Comparison of ENCODE assay signal across 20 cellular contexts in genomic region chr2:196951973-196952372, GRCh38.
"Had no signal": no experiment of that assay in that cellular context is flagged by ENCODE, and none has a peak within 500 bp of the region (broad histone marks: within the 10 kb centered on the region; RNA-seq: fewer than 3 reads in every experiment).

No MANE protein-coding gene starts in this region.

- H3K4me1 ChIP-seq: lower lobe of right lung, sigmoid colon, spleen had no signal

- H3K27me3 ChIP-seq: foreskin keratinocyte, hepatocyte, sigmoid colon, spleen had no signal

- H3K4me3 ChIP-seq: hepatocyte, lower lobe of right lung, sigmoid colon, spleen had no signal

- H3K27ac ChIP-seq: epithelial cell of prostate, foreskin keratinocyte, hepatocyte, lower lobe of right lung, sigmoid colon, spleen had no signal

- DNase-seq: activated CD4-positive, alpha-beta T cell treated with anti-CD3 and anti-CD28 coated beads, Interleukin-2, amount 10 ng/mL, durations not matched to agents 7 days and 5 days; activated CD8-positive, alpha-beta T cell treated with anti-CD3 and anti-CD28 coated beads, Interleukin-2, amount 10 ng/mL, durations not matched to agents 7 days and 5 days; activated naive CD4-positive, alpha-beta T cell treated with anti-CD3 and anti-CD28 coated beads, Interleukin-2, amount 10 ng/mL, durations not matched to agents 7 days and 5 days; activated naive CD8-positive, alpha-beta T cell treated with anti-CD3 and anti-CD28 coated beads, Interleukin-2, amount 50 U/mL, for 24 hours; activated T-cell treated with anti-CD3 and anti-CD28 coated beads, Interleukin-2, amount 50 U/mL, for 24 hours; anterior cingulate cortex; caudate nucleus; effector memory CD8-positive, alpha-beta T cell; foreskin keratinocyte; islet precursor cell; lower lobe of right lung; natural killer cell; nucleus accumbens; sigmoid colon; spleen; stimulated activated CD8-positive, alpha-beta memory T cell treated with anti-CD3 and anti-CD28 coated beads, Interleukin-4, amount 100 ng/mL, for 48 hours; stimulated activated naive CD4-positive, alpha-beta T cell; T1000 had no signal

- H3K9me3 ChIP-seq: lower lobe of right lung, sigmoid colon, spleen had no signal

- H3K36me3 ChIP-seq: lower lobe of right lung, spleen had no signal
